14 cellular contexts compared by ENCODE assay signal in genomic region chr2:9284521-9285297, GRCh38.
"Had no signal": no experiment of that assay in that cellular context is flagged by ENCODE, and none has a peak within 500 bp of the region (broad histone marks: within the 10 kb centered on the region; RNA-seq: fewer than 3 reads in every experiment).

No MANE protein-coding gene starts in this region.

- H3K36me3 ChIP-seq: adrenal gland, pancreas had no signal

- H3K9me3 Mint-ChIP-seq: activated B cell treated with CpG ODN at 0.5 μM for 24 hours; activated CD4-positive, alpha-beta T cell treated with anti-CD3 and anti-CD28 coated beads, Interleukin-2, amount 10 ng/mL, durations not matched to agents 7 days and 5 days; activated naive CD4-positive, alpha-beta T cell treated with anti-CD3 and anti-CD28 coated beads, Interleukin-2, amount 10 ng/mL, durations not matched to agents 7 days and 5 days; activated T-helper 17 cell treated with anti-CD3 and anti-CD28 coated beads, Interleukin-2, amount 50 U/mL, for 72 hours; nephron; stimulated activated naive CD8-positive, alpha-beta T cell treated with anti-CD3 and anti-CD28 coated beads, Interleukin-15, amount 100 ng/mL, for 72 hours had no signal

- H3K4me3 Mint-ChIP-seq: activated B cell treated with CpG ODN at 0.5 μM for 24 hours; activated CD4-positive, alpha-beta T cell treated with anti-CD3 and anti-CD28 coated beads, Interleukin-2, amount 10 ng/mL, durations not matched to agents 7 days and 5 days; activated naive CD4-positive, alpha-beta T cell treated with anti-CD3 and anti-CD28 coated beads, Interleukin-2, amount 10 ng/mL, durations not matched to agents 7 days and 5 days; activated T-helper 17 cell treated with anti-CD3 and anti-CD28 coated beads, Interleukin-2, amount 50 U/mL, for 72 hours; nephron; stimulated activated naive CD8-positive, alpha-beta T cell treated with anti-CD3 and anti-CD28 coated beads, Interleukin-15, amount 100 ng/mL, for 72 hours had no signal

- H3K9me3 ChIP-seq: adrenal gland, heart left ventricle, pancreas had no signal

- DNase-seq: activated B cell treated with CpG ODN at 0.5 μM for 24 hours; activated CD4-positive, alpha-beta T cell treated with anti-CD3 and anti-CD28 coated beads, Interleukin-2, amount 10 ng/mL, durations not matched to agents 7 days and 5 days; activated naive CD4-positive, alpha-beta T cell treated with anti-CD3 and anti-CD28 coated beads, Interleukin-2, amount 10 ng/mL, durations not matched to agents 7 days and 5 days; activated T-cell treated with anti-CD3 and anti-CD28 coated beads for 4 hours; adrenal gland; central memory CD4-positive, alpha-beta T cell; cortex of kidney; effector CD8-positive, alpha-beta T cell; heart left ventricle; pancreas; stimulated activated CD4-positive, alpha-beta T cell treated with anti-CD3 and anti-CD28 coated beads, Interleukin-4, amount 100 ng/mL, for 4 hours; stimulated activated naive CD8-positive, alpha-beta T cell treated with anti-CD3 and anti-CD28 coated beads, Interleukin-15, amount 100 ng/mL, for 72 hours had no signal

- ATAC-seq: activated T-helper 17 cell treated with anti-CD3 and anti-CD28 coated beads, Interleukin-2, amount 50 U/mL, for 72 hours; heart left ventricle; pancreas; stimulated activated naive CD8-positive, alpha-beta T cell treated with anti-CD3 and anti-CD28 coated beads, Interleukin-15, amount 100 ng/mL, for 72 hours had no signal

- H3K4me1 Mint-ChIP-seq: activated B cell treated with CpG ODN at 0.5 μM for 24 hours; activated CD4-positive, alpha-beta T cell treated with anti-CD3 and anti-CD28 coated beads, Interleukin-2, amount 10 ng/mL, durations not matched to agents 7 days and 5 days; activated naive CD4-positive, alpha-beta T cell treated with anti-CD3 and anti-CD28 coated beads, Interleukin-2, amount 10 ng/mL, durations not matched to agents 7 days and 5 days; activated T-helper 17 cell treated with anti-CD3 and anti-CD28 coated beads, Interleukin-2, amount 50 U/mL, for 72 hours; stimulated activated naive CD8-positive, alpha-beta T cell treated with anti-CD3 and anti-CD28 coated beads, Interleukin-15, amount 100 ng/mL, for 72 hours had no signal

- H3K27me3 ChIP-seq: adrenal gland, heart left ventricle, pancreas had no signal

- H3K27me3 Mint-ChIP-seq: stimulated activated naive CD8-positive, alpha-beta T cell treated with anti-CD3 and anti-CD28 coated beads, Interleukin-15, amount 100 ng/mL, for 72 hours had no signal

- H3K27ac ChIP-seq: adrenal gland, heart left ventricle, pancreas had no signal

- H3K4me1 ChIP-seq: adrenal gland, pancreas had no signal

- H3K27ac Mint-ChIP-seq: activated B cell treated with CpG ODN at 0.5 μM for 24 hours; activated CD4-positive, alpha-beta T cell treated with anti-CD3 and anti-CD28 coated beads, Interleukin-2, amount 10 ng/mL, durations not matched to agents 7 days and 5 days; activated naive CD4-positive, alpha-beta T cell treated with anti-CD3 and anti-CD28 coated beads, Interleukin-2, amount 10 ng/mL, durations not matched to agents 7 days and 5 days; activated T-helper 17 cell treated with anti-CD3 and anti-CD28 coated beads, Interleukin-2, amount 50 U/mL, for 72 hours; stimulated activated naive CD8-positive, alpha-beta T cell treated with anti-CD3 and anti-CD28 coated beads, Interleukin-15, amount 100 ng/mL, for 72 hours had no signal

- H3K4me3 ChIP-seq: adrenal gland, heart left ventricle, pancreas had no signal

- H3K36me3 Mint-ChIP-seq: activated naive CD4-positive, alpha-beta T cell treated with anti-CD3 and anti-CD28 coated beads, Interleukin-2, amount 10 ng/mL, durations not matched to agents 7 days and 5 days had no signal
